16 cellular contexts compared by ENCODE assay signal in the genomic region with DNA sequence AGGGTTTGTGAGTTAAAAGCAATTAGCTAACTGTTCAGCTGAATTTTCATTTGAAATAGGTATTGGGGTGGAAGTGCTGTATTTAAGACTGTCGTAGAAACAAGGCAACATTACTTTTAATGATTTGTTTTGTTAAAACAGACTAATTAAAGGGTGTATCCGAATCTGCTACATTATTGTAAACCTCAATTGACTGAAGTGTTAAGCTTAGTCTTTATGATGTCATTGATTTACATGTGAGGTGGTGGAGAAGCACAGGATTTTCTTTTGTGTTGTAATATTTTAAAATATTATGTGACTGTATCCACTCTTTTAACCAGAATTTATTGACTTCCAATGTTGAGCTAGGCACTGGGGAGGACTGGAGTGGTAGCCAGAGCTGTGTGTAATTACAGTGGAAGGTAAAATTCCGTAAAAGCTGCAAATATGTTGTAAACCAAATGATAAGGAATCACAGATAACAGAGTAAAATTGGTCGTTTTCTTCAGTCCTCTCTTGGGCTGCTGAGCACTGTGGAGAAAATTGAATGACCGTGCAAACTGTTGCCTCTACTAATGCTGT. TPM values are rescaled to one million over a fixed set of nuclear protein-coding genes. Genes with fewer than 3 reads are reported as not detected.
DNase-seq lines count a peak whose midpoint lies in the region; ATAC-seq and TF ChIP-seq lines count a peak whose summit lies in the region.
"Had no signal": no experiment of that assay in that cellular context is flagged by ENCODE, and none has a peak within 500 bp of the region (broad histone marks: within the 10 kb centered on the region; RNA-seq: fewer than 3 reads in every experiment).

No MANE protein-coding gene starts in this region.

- H3K27ac Mint-ChIP-seq in endodermal cell (no peak overlapping the region), immature natural killer cell (no peak overlapping the region)
- H3K27ac Mint-ChIP-seq: activated CD4-positive, alpha-beta memory T cell treated with anti-CD3 and anti-CD28 coated beads, Interleukin-2, amount 10 ng/mL, durations not matched to agents 7 days and 5 days; activated naive CD4-positive, alpha-beta T cell treated with anti-CD3 and anti-CD28 coated beads, Interleukin-2, amount 50 U/mL, for 24 hours; CD8-positive, alpha-beta memory T cell had no signal

- H3K27me3 ChIP-seq in endodermal cell (ENCODE audit: control insufficient read depth, insufficient read depth, low read length, poor library complexity, severe bottlenecking) (peaks cover 11% of the 10 kb centered on the region), neural cell (ENCODE audit: insufficient read depth, low read depth, low read length) (peaks cover 21% of the 10 kb centered on the region)
- H3K27me3 ChIP-seq: ovary, vagina had no signal

- peak overlapping the region; percentile 31 for H3K4me2 ChIP-seq in neural cell (ENCODE audit: low read length)

- H3K79me2 ChIP-seq in neural cell (replicated peaks; ENCODE audit: insufficient read depth, low read length): no peaks in the 10 kb centered on the region

- no peaks in the 10 kb centered on the region for H3F3A ChIP-seq in neural cell (ENCODE audit: insufficient read depth, low read length, poor library complexity, severe bottlenecking)

- peaks cover 5% of the 10 kb centered on the region for H3K4me1 ChIP-seq in endodermal cell (ENCODE audit: control insufficient read depth, insufficient read depth, low read length)

- WGBS in endodermal cell (ENCODE audit: insufficient coverage in 1 of 2, insufficient read length in 1 of 2), 2 experiments: 89 to 95% methylated on average over 5 of the region's 5 CpGs

- H3K9ac ChIP-seq in endodermal cell (ENCODE audit: extremely low read depth, low read length, poor library complexity, severe bottlenecking) (no peak overlapping the region), neural cell (ENCODE audit: low read length) (no peak overlapping the region)

- no peak overlapping the region for H3K4me3 Mint-ChIP-seq in endodermal cell
- H3K4me3 Mint-ChIP-seq in immature natural killer cell: no peak overlapping the region
- H3K4me3 Mint-ChIP-seq: activated CD4-positive, alpha-beta memory T cell treated with anti-CD3 and anti-CD28 coated beads, Interleukin-2, amount 10 ng/mL, durations not matched to agents 7 days and 5 days; activated naive CD4-positive, alpha-beta T cell treated with anti-CD3 and anti-CD28 coated beads, Interleukin-2, amount 50 U/mL, for 24 hours; activated T-cell treated with anti-CD3 and anti-CD28 coated beads, Interleukin-2, amount 50 U/mL, for 4 hours; CD8-positive, alpha-beta memory T cell had no signal

- no peak overlapping the region for H2AFZ ChIP-seq in neural cell (ENCODE audit: low read depth, low read length)

- TF ChIP-seq CTCF in endodermal cell (conservative IDR thresholded peaks at IDR 0.05) (no peak), neural cell (IDR thresholded peaks at IDR 0.05; ENCODE audit: poor library complexity, severe bottlenecking) (no peak)

- DNase-seq in NCI-H748 (lab: John Stamatoyannopoulos, UW; ENCODE audit: unreplicated experiment) (peak; percentile 32), endodermal cell (no peak), dedifferentiated amniotic fluid mesenchymal stem cell (ENCODE audit: extremely low spot score) (no peak), immature natural killer cell (no peak)
- DNase-seq in activated CD8-positive, alpha-beta memory T cell treated with anti-CD3 and anti-CD28 coated beads, Interleukin-2, amount 50 U/mL, for 4 hours: no peak
- DNase-seq: activated CD4-positive, alpha-beta memory T cell treated with anti-CD3 and anti-CD28 coated beads, Interleukin-2, amount 10 ng/mL, durations not matched to agents 7 days and 5 days; activated T-cell treated with anti-CD3 and anti-CD28 coated beads, Interleukin-2, amount 50 U/mL, for 4 hours; ovary; Right ventricle myocardium superior; stimulated activated CD4-positive, alpha-beta T cell treated with anti-CD3 and anti-CD28 coated beads, Interleukin-2, amount 100 ng/mL, for 48 hours had no signal

- H3K36me3 Mint-ChIP-seq in endodermal cell (ENCODE audit: low read depth): no peaks in the 10 kb centered on the region
- H3K36me3 Mint-ChIP-seq in immature natural killer cell: no peaks in the 10 kb centered on the region
- H3K36me3 Mint-ChIP-seq: CD8-positive, alpha-beta memory T cell had no signal

- no peaks in the 10 kb centered on the region for H3K36me3 ChIP-seq in endodermal cell (ENCODE audit: control insufficient read depth, insufficient read depth, low read length)
- no peaks in the 10 kb centered on the region for H3K36me3 ChIP-seq in neural cell (ENCODE audit: insufficient read depth, low read length)
- H3K36me3 ChIP-seq: ovary, vagina had no signal

- H3K4me1 Mint-ChIP-seq in endodermal cell (no peaks in the 10 kb centered on the region), immature natural killer cell (peaks cover 7 to 15% of the 10 kb centered on the region in 2 donors)

- TF ChIP-seq RAD21 in neural cell (conservative IDR thresholded peaks at IDR 0.05): no peak

- no peak for TF ChIP-seq EP300 in neural cell (conservative IDR thresholded peaks at IDR 0.05; ENCODE audit: poor library complexity, severe bottlenecking)

- H3K9me3 Mint-ChIP-seq in endodermal cell (no peaks in the 10 kb centered on the region), immature natural killer cell (no peaks in the 10 kb centered on the region)
- H3K9me3 Mint-ChIP-seq: activated CD4-positive, alpha-beta memory T cell treated with anti-CD3 and anti-CD28 coated beads, Interleukin-2, amount 10 ng/mL, durations not matched to agents 7 days and 5 days; activated naive CD4-positive, alpha-beta T cell treated with anti-CD3 and anti-CD28 coated beads, Interleukin-2, amount 50 U/mL, for 24 hours; activated T-cell treated with anti-CD3 and anti-CD28 coated beads, Interleukin-2, amount 50 U/mL, for 4 hours; CD8-positive, alpha-beta memory T cell had no signal

- H3K9me3 ChIP-seq in endodermal cell (ENCODE audit: control insufficient read depth, low read length) (no peaks in the 10 kb centered on the region), neural cell (ENCODE audit: low read length) (no peaks in the 10 kb centered on the region)
- H3K9me3 ChIP-seq: ovary, vagina had no signal

- H3K27me3 Mint-ChIP-seq in endodermal cell (ENCODE audit: insufficient read depth) (no peaks in the 10 kb centered on the region), immature natural killer cell (ENCODE audit: low read depth in 3 of 3) (peaks cover 5 to 8% (median 6%) of the 10 kb centered on the region in 3 donors)
- H3K27me3 Mint-ChIP-seq: activated naive CD4-positive, alpha-beta T cell treated with anti-CD3 and anti-CD28 coated beads, Interleukin-2, amount 50 U/mL, for 24 hours had no signal

- H3K27ac ChIP-seq in endodermal cell (ENCODE audit: low read depth, low read length): no peak overlapping the region
- H3K27ac ChIP-seq in neural cell (ENCODE audit: low read length): no peak overlapping the region
- H3K27ac ChIP-seq: ovary, vagina had no signal

- H3K4me3 ChIP-seq in GM08714 (ENCODE audit: low read length) (peak overlapping the region; percentile 91; the same call in 1 of the 2 replicates), endodermal cell (ENCODE audit: low read length) (peak overlapping the region; percentile 77), neural cell (ENCODE audit: low read length) (peak overlapping the region; percentile 88)
- H3K4me3 ChIP-seq: ovary had no signal

- no peak for ATAC-seq in HG03439 (IDR thresholded peaks at IDR 0.05; ENCODE audit: unreplicated experiment)
- ATAC-seq: activated T-cell treated with anti-CD3 and anti-CD28 coated beads, Interleukin-2, amount 50 U/mL, for 4 hours had no signal

- no peaks in the 10 kb centered on the region for H3K9me2 ChIP-seq in neural cell (ENCODE audit: insufficient read depth, low read length)

- H4K20me1 ChIP-seq in neural cell (ENCODE audit: insufficient read depth): no peaks in the 10 kb centered on the region

TF ChIP-seq in neural cell, 6 proteins besides CTCF, POLR2A, EP300 and RAD21:
- TF ChIP-seq SMC3 (conservative IDR thresholded peaks at IDR 0.05; ENCODE audit: poor library complexity) (no peak), EZH2 (IDR thresholded peaks at IDR 0.05; ENCODE audit: borderline replicate concordance, insufficient read depth, low read length, poor library complexity, severe bottlenecking) (no peak), TAF1 (IDR thresholded peaks at IDR 0.05; ENCODE audit: low read depth) (no peak)
- TF ChIP-seq, protein P1, sequence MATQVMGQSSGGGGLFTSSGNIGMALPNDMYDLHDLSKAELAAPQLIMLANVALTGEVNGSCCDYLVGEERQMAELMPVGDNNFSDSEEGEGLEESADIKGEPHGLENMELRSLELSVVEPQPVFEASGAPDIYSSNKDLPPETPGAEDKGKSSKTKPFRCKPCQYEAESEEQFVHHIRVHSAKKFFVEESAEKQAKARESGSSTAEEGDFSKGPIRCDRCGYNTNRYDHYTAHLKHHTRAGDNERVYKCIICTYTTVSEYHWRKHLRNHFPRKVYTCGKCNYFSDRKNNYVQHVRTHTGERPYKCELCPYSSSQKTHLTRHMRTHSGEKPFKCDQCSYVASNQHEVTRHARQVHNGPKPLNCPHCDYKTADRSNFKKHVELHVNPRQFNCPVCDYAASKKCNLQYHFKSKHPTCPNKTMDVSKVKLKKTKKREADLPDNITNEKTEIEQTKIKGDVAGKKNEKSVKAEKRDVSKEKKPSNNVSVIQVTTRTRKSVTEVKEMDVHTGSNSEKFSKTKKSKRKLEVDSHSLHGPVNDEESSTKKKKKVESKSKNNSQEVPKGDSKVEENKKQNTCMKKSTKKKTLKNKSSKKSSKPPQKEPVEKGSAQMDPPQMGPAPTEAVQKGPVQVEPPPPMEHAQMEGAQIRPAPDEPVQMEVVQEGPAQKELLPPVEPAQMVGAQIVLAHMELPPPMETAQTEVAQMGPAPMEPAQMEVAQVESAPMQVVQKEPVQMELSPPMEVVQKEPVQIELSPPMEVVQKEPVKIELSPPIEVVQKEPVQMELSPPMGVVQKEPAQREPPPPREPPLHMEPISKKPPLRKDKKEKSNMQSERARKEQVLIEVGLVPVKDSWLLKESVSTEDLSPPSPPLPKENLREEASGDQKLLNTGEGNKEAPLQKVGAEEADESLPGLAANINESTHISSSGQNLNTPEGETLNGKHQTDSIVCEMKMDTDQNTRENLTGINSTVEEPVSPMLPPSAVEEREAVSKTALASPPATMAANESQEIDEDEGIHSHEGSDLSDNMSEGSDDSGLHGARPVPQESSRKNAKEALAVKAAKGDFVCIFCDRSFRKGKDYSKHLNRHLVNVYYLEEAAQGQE (IDR thresholded peaks at IDR 0.05; ENCODE audit: borderline replicate concordance): no peak

RNA-seq across cellular contexts. Expression of a gene that starts 1.6 kb away (rescaled TPM):
- total RNA-seq in endodermal cell: 10 to 100 TPM; 19.9 to 23.7 TPM
- polyA plus RNA-seq in endodermal cell (2013, experiment 1 of 2): 4.8 TPM
- 4.4 TPM for polyA plus RNA-seq in endodermal cell (2013, experiment 2 of 2)
- polyA plus RNA-seq in neural cell (25.5 and 27.5 TPM in 2 replicates), immature natural killer cell (1 to 10 TPM in 2 of 3 donors, not detected in 1; 1.1 to 5.1 TPM)
- polyA minus RNA-seq in neural cell: 33.4 and 34.0 TPM in 2 replicates
